Comparison of ENCODE assay signal across 17 cellular contexts in genomic region chr10:33376476-33376875, GRCh38.
"Had no signal": no experiment of that assay in that cellular context is flagged by ENCODE, and none has a peak within 500 bp of the region (broad histone marks: within the 10 kb centered on the region; RNA-seq: fewer than 3 reads in every experiment).

No MANE protein-coding gene starts in this region.

- ATAC-seq: left colon, natural killer cell, right cardiac atrium had no signal

- H3K27me3 ChIP-seq: spleen, suprapubic skin had no signal

- H3K27ac ChIP-seq: spleen, suprapubic skin had no signal

- H3K4me1 ChIP-seq: suprapubic skin had no signal

- H3K36me3 ChIP-seq: spleen, suprapubic skin had no signal

- H3K9me3 ChIP-seq: spleen, suprapubic skin had no signal

- DNase-seq: activated CD4-positive, alpha-beta T cell treated with anti-CD3 and anti-CD28 coated beads, Interleukin-2, amount 50 U/mL, for 4 hours; activated gamma-delta T cell; activated T-cell treated with anti-CD3 and anti-CD28 coated beads, Interleukin-2, amount 50 U/mL, for 1 hour; aorta; cortex of kidney; effector CD8-positive, alpha-beta T cell; glutamatergic neuron; immature natural killer cell; left colon; natural killer cell; nucleus accumbens; right cardiac atrium; spleen; stimulated activated CD4-positive, alpha-beta T cell treated with anti-CD3 and anti-CD28 coated beads, Interleukin-2, amount 100 ng/mL, for 24 hours; stimulated activated naive CD4-positive, alpha-beta T cell had no signal

- H3K4me3 ChIP-seq: lung, spleen, suprapubic skin had no signal
